ENCODE assay signal across 1 cellular context in genomic region chr3:15685927-15686326, GRCh38.
TF ChIP-seq lines count a peak whose summit lies in the region.

No MANE protein-coding gene starts in this region.

TF ChIP-seq in K562, 482 proteins besides CTCF, POLR2A, EP300 and RAD21 (continued from another document and continues in another):
- no peak for TF ChIP-seq ZNF277 (CRISPR knock-in tag; IDR thresholded peaks at IDR 0.05; ENCODE audit: borderline replicate concordance)
- no peak for TF ChIP-seq ZBTB5 (IDR thresholded peaks at IDR 0.05)
- 0 out of 2 replicates have a peak, but pooled peaks have one; percentile 35 for TF ChIP-seq DPF2 (IDR thresholded peaks at IDR 0.05)
- TF ChIP-seq SMARCE1 (IDR thresholded peaks at IDR 0.05), result peak; percentile 61; the same call in 1 of the 2 replicates
- TF ChIP-seq GMEB1 (CRISPR knock-in tag; IDR thresholded peaks at IDR 0.05), result no peak
- TF ChIP-seq ZNF449 (CRISPR knock-in tag; IDR thresholded peaks at IDR 0.05), result no peak
- TF ChIP-seq TCF3 (CRISPR knock-in tag; IDR thresholded peaks at IDR 0.05), result no peak
- TF ChIP-seq SLC30A9 (CRISPR knock-in tag; IDR thresholded peaks at IDR 0.05), result no peak
- no peak for TF ChIP-seq ZFP36 (IDR thresholded peaks at IDR 0.05; ENCODE audit: low read depth, low read length, partially characterized antibody)
- TF ChIP-seq MEF2D (tag; conservative IDR thresholded peaks at IDR 0.05; ENCODE audit: low read depth), result 0 out of 2 replicates have a peak, but pooled peaks have one; percentile 28
- TF ChIP-seq SRSF7 (optimal IDR thresholded peaks at IDR 0.05; ENCODE audit: low read depth, low read length), result no peak
- 0 out of 2 replicates have a peak, but pooled peaks have one; percentile 39 for TF ChIP-seq ZNF644 (tag; IDR thresholded peaks at IDR 0.05; ENCODE audit: low read depth)
- no peak for TF ChIP-seq CHD7 (IDR thresholded peaks at IDR 0.05; ENCODE audit: low read depth, low read length)
- peak; percentile 24; the same call in 1 of the 2 replicates for TF ChIP-seq FOXJ2 (tag; IDR thresholded peaks at IDR 0.05)
- no peak for TF ChIP-seq RERE (CRISPR knock-in tag; IDR thresholded peaks at IDR 0.05; ENCODE audit: borderline replicate concordance)
- TF ChIP-seq ELK3 (CRISPR knock-in tag; IDR thresholded peaks at IDR 0.05), result no peak
- TF ChIP-seq CC2D1A (IDR thresholded peaks at IDR 0.05), result no peak; the same call in 1 of the 2 replicates
- TF ChIP-seq HOMEZ (CRISPR knock-in tag; IDR thresholded peaks at IDR 0.05), result no peak
- no peak for TF ChIP-seq NFRKB (IDR thresholded peaks at IDR 0.05; ENCODE audit: low read depth)
- TF ChIP-seq FOSL1 (tag; conservative IDR thresholded peaks at IDR 0.05), result no peak; the same call in 1 of the 2 replicates
- TF ChIP-seq RBM14 (IDR thresholded peaks at IDR 0.05; ENCODE audit: borderline replicate concordance, insufficient read depth, low read depth, low read length), result no peak
- no peak for TF ChIP-seq SREBF1 (IDR thresholded peaks at IDR 0.05; ENCODE audit: borderline replicate concordance, low read depth, low read length)
- no peak for TF ChIP-seq ZBTB8A (IDR thresholded peaks at IDR 0.05; ENCODE audit: partially characterized antibody)
